21 cellular contexts compared by ENCODE assay signal in the genomic region with DNA sequence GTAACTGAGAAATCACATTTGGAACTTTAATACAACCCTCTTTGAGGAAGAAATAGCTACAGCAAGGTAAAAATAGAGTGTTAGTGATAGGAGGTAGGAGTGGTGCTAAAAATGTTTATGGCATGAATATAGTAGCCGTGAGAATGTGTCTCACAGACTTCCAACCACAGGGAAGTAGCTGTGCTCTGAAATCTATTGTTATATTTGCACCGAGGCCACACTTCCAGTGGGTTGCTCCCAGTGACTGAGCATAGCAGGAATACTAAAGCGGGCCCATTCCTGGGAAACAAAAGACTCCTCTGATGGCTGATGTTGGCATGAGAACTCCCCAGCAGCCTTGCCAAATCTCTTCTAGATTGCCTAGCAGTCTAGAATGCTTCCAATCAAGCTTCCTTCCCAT.
DNase-seq lines count a peak whose midpoint lies in the region; ATAC-seq and TF ChIP-seq lines count a peak whose summit lies in the region.
"Had no signal": no experiment of that assay in that cellular context is flagged by ENCODE, and none has a peak within 500 bp of the region (broad histone marks: within the 10 kb centered on the region; RNA-seq: fewer than 3 reads in every experiment).

No MANE protein-coding gene starts in this region.

- H3K4me2 ChIP-seq in neural progenitor cell, result no peak overlapping the region

- intact Hi-C loops in Right ventricle myocardium inferior (cut with DNase I) (loop anchor here (5.0 to 10.0 kb wide), 2 partner anchors 62 to 299 kb away; partner anchors contain the start of gene CRADD), left ventricle myocardium superior (cut with micrococcal nuclease) (loop anchor here (10.0 kb wide), 1 partner anchor 199 kb away; no protein-coding TSS in a partner anchor)

- H3K36me3 Mint-ChIP-seq in neural progenitor cell, result no peaks in the 10 kb centered on the region
- H3K36me3 Mint-ChIP-seq: CD14-positive monocyte had no signal

- no peak overlapping the region for H2AFZ ChIP-seq in neural progenitor cell (replicated peaks)

- no peaks in the 10 kb centered on the region for H3K9me3 ChIP-seq in right atrium auricular region
- H3K9me3 ChIP-seq in neural progenitor cell (ENCODE audit: low read depth), result no peaks in the 10 kb centered on the region

- H3K4me1 ChIP-seq in right atrium auricular region (peaks cover 0 to 27% of the 10 kb centered on the region in 2 donors), neural progenitor cell (peaks cover 22% of the 10 kb centered on the region)

- peaks cover 5% of the 10 kb centered on the region for H3K27me3 Mint-ChIP-seq in neural progenitor cell (ENCODE audit: insufficient read depth, low read depth)

- peaks cover 9% of the 10 kb centered on the region for H3K9me3 Mint-ChIP-seq in neural progenitor cell

- no peaks in the 10 kb centered on the region for H3K79me2 ChIP-seq in neural progenitor cell (ENCODE audit: low read depth)

- TF ChIP-seq CTCF in right atrium auricular region (IDR thresholded peaks at IDR 0.05) (no peak), neural progenitor cell (IDR thresholded peaks at IDR 0.05) (no peak)

- H3K27me3 ChIP-seq in right atrium auricular region, result no peaks in the 10 kb centered on the region
- no peaks in the 10 kb centered on the region for H3K27me3 ChIP-seq in neural progenitor cell

- peak; percentile 58 for ATAC-seq in Right ventricle myocardium inferior
- peak; percentile 82 for ATAC-seq in left ventricle myocardium superior
- no peak for ATAC-seq in HG02642 (IDR thresholded peaks at IDR 0.05; ENCODE audit: poor library complexity, unreplicated experiment)
- no peak for ATAC-seq in HG03378 (IDR thresholded peaks at IDR 0.05; ENCODE audit: unreplicated experiment)
- ATAC-seq: K562, PC-3 had no signal

- H3K27ac ChIP-seq in right atrium auricular region, result no peak overlapping the region
- H3K27ac ChIP-seq in neural progenitor cell, result no peak overlapping the region
- H3K27ac ChIP-seq: 22Rv1 had no signal

- H3K4me3 ChIP-seq in right atrium auricular region, result no peak overlapping the region
- H3K4me3 ChIP-seq in neural progenitor cell, result no peak overlapping the region
- H3K4me3 ChIP-seq: K562 had no signal

- H4K20me1 ChIP-seq in neural progenitor cell (ENCODE audit: low read depth), result no peaks in the 10 kb centered on the region

- no peak overlapping the region for H3K9ac ChIP-seq in neural progenitor cell

- H3K4me1 Mint-ChIP-seq in neural progenitor cell, result peaks cover 22% of the 10 kb centered on the region
- H3K4me1 Mint-ChIP-seq: CD14-positive monocyte had no signal

- peaks cover 6% of the 10 kb centered on the region for H3F3A ChIP-seq in neural progenitor cell (ENCODE audit: low read depth)

- H3K27ac Mint-ChIP-seq in neural progenitor cell, result peak overlapping the region; percentile 52

- H3K36me3 ChIP-seq in right atrium auricular region (no peaks in the 10 kb centered on the region), neural progenitor cell (no peaks in the 10 kb centered on the region)

- no peak for DNase-seq in Right ventricle myocardium inferior (ENCODE audit: missing footprints)
- DNase-seq in right atrium auricular region (ENCODE audit: low spot score), result no peak
- DNase-seq in left ventricle myocardium superior, result no peak
- DNase-seq in neural progenitor cell (ENCODE audit: low spot score), result no peak
- DNase-seq in superior temporal gyrus (ENCODE audit: extremely low spot score), result peak; percentile 75
- no peak for DNase-seq in OCI-M1 (lab: John Stamatoyannopoulos, UW)
- DNase-seq: AML-193, DMS79, NCI-H1105, NCI-H187, NCI-H2107, NCI-H2227 treated with DMSO at 0.1 percent for 48 hours, NCI-H510A treated with DMSO at 0.1 percent for 48 hours, NCI-H774, PC-3, RPMI8226 had no signal

- H3K4me3 Mint-ChIP-seq in neural progenitor cell, result no peak overlapping the region
- H3K4me3 Mint-ChIP-seq: CD14-positive monocyte had no signal

Comparison
In these comparisons a context has a peak if more than half of its experiments do, and no peak if none do; other contexts are left out.
1. ATAC-seq: peak in Right ventricle myocardium inferior (single experiment) and left ventricle myocardium superior (single experiment); none in HG02642 (single experiment) and HG03378 (single experiment).